Comparison of ENCODE assay signal across 7 cellular contexts in the genomic region with DNA sequence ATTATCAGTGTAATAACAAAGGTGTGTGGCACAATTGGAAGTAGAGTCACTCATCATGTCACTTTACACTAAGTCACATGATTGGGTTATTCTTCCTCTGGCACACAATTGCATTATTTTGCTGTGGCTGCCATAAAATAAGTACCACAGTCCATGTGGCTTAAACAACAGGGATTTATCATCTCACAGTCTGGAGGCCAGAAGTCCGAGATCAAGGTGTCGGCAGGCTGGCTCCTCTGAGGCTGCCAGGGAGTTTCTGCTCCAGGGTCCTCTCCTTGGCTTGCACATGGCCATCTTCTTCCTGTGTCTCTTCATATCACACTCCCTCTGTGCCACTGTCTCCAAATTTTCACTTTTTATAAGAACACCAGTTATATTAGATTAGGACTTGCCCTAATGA.
"Had no signal": no experiment of that assay in that cellular context is flagged by ENCODE, and none has a peak within 500 bp of the region (broad histone marks: within the 10 kb centered on the region; RNA-seq: fewer than 3 reads in every experiment).

No MANE protein-coding gene starts in this region.

- DNase-seq: H9, HCEC 1CT, IMR-90 had no signal

- H3K4me1 Mint-ChIP-seq: GM23338 had no signal

- H3K9me3 Mint-ChIP-seq: H9 had no signal

- FAIRE-seq: H1, H54, HTR-8/SVneo had no signal

- H3K4me2 ChIP-seq: GM23338 had no signal

- H3K4me3 Mint-ChIP-seq: GM23338, H9 had no signal

- H3K27ac Mint-ChIP-seq: GM23338, H9 had no signal

- H3K4me3 ChIP-seq: GM23338 had no signal

- ATAC-seq: GM23338 had no signal

- H2AFZ ChIP-seq: GM23338 had no signal
